Comparison of ENCODE assay signal across 1 cellular context in the genomic region with DNA sequence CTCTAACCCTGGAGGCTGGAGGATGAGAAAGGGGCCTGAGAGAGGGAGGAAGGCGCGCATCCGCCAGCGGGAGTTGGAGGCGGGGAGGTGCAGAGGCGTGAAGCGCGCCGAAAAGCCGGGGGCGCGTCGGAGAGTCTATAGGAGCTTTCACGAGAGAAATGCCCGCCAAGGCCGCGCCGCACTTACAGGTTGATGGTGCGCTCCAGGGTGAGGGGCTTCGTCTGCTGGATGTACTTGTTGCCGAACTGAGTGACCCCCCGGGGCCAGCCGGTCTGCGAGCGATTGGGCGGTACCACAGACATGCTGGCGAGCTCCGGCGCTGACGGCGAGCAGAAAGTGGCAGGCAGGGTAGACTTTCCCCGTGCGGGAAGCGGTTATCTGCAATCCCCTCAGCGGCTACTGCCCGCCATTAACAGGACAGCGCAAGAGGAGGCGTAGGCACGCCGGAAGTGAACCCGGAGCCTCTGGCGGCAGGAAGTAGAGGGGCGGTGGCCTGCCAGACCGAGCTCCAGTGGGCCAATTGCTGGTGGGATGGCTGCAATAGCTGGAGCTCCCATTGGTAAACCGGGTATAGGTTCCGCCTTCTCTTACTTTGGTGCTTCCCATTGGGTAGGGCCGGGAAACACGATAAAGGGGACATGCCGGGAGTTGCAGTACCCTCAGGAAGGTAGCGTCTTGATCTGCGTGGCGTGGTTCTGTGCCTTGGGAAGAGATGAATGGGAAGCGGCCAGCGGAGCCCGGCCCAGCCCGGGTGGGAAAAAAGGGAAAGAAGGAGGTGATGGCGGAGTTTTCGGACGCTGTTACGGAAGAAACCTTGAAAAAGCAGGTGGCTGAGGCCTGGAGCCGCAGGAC.
TF ChIP-seq lines count a peak whose summit lies in the region.

A gene (minus strand): TSS at position 432 of the 852 bp plus-strand sequence. CDS start 130 bp downstream, at position 302.
A gene (plus strand): TSS at position 654 of the 852 bp plus-strand sequence. CDS start 59 bp downstream, at position 713.

TF ChIP-seq in HepG2, 621 proteins besides CTCF, POLR2A, EP300 and RAD21 (continued from another document and continues in another):
- TF ChIP-seq, protein P1, sequence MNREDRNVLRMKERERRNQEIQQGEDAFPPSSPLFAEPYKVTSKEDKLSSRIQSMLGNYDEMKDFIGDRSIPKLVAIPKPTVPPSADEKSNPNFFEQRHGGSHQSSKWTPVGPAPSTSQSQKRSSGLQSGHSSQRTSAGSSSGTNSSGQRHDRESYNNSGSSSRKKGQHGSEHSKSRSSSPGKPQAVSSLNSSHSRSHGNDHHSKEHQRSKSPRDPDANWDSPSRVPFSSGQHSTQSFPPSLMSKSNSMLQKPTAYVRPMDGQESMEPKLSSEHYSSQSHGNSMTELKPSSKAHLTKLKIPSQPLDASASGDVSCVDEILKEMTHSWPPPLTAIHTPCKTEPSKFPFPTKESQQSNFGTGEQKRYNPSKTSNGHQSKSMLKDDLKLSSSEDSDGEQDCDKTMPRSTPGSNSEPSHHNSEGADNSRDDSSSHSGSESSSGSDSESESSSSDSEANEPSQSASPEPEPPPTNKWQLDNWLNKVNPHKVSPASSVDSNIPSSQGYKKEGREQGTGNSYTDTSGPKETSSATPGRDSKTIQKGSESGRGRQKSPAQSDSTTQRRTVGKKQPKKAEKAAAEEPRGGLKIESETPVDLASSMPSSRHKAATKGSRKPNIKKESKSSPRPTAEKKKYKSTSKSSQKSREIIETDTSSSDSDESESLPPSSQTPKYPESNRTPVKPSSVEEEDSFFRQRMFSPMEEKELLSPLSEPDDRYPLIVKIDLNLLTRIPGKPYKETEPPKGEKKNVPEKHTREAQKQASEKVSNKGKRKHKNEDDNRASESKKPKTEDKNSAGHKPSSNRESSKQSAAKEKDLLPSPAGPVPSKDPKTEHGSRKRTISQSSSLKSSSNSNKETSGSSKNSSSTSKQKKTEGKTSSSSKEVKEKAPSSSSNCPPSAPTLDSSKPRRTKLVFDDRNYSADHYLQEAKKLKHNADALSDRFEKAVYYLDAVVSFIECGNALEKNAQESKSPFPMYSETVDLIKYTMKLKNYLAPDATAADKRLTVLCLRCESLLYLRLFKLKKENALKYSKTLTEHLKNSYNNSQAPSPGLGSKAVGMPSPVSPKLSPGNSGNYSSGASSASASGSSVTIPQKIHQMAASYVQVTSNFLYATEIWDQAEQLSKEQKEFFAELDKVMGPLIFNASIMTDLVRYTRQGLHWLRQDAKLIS (CRISPR knock-in tag; IDR thresholded peaks at IDR 0.05), result no peak
- peak; percentile 70; the same call in 1 of the 2 replicates for TF ChIP-seq ZNF709 (CRISPR knock-in tag; IDR thresholded peaks at IDR 0.05)
- TF ChIP-seq ZNF562 (CRISPR knock-in tag; IDR thresholded peaks at IDR 0.05; ENCODE audit: borderline replicate concordance), result no peak
- TF ChIP-seq ZSCAN30 (CRISPR knock-in tag; IDR thresholded peaks at IDR 0.05), result no peak
- TF ChIP-seq SOX5 (CRISPR knock-in tag; IDR thresholded peaks at IDR 0.05; ENCODE audit: borderline replicate concordance), result no peak
- peak; percentile 85 for TF ChIP-seq ZNF337 (CRISPR knock-in tag; IDR thresholded peaks at IDR 0.05; ENCODE audit: borderline replicate concordance, low read depth)
- TF ChIP-seq MAFG (CRISPR knock-in tag; IDR thresholded peaks at IDR 0.05), result no peak
- peak; percentile 87 for TF ChIP-seq ATF1 (CRISPR knock-in tag; IDR thresholded peaks at IDR 0.05)
- TF ChIP-seq ZNF552 (CRISPR knock-in tag; IDR thresholded peaks at IDR 0.05; ENCODE audit: borderline replicate concordance), result 0 out of 2 replicates have a peak, but pooled peaks have one; percentile 23
- TF ChIP-seq KLF16 (CRISPR knock-in tag; IDR thresholded peaks at IDR 0.05), result peak in 1 of 2 experiments; percentile 46; a peak in 2 of 4 replicates
- no peak for TF ChIP-seq ZNF326 (CRISPR knock-in tag; IDR thresholded peaks at IDR 0.05; ENCODE audit: borderline replicate concordance)
- TF ChIP-seq MAF1 (CRISPR knock-in tag; IDR thresholded peaks at IDR 0.05; ENCODE audit: borderline replicate concordance), result peak; percentile 71; the same call in 1 of the 2 replicates
- peak; percentile 81; the same call in 1 of the 2 replicates for TF ChIP-seq ZNF563 (CRISPR knock-in tag; IDR thresholded peaks at IDR 0.05)
- TF ChIP-seq, protein P2, sequence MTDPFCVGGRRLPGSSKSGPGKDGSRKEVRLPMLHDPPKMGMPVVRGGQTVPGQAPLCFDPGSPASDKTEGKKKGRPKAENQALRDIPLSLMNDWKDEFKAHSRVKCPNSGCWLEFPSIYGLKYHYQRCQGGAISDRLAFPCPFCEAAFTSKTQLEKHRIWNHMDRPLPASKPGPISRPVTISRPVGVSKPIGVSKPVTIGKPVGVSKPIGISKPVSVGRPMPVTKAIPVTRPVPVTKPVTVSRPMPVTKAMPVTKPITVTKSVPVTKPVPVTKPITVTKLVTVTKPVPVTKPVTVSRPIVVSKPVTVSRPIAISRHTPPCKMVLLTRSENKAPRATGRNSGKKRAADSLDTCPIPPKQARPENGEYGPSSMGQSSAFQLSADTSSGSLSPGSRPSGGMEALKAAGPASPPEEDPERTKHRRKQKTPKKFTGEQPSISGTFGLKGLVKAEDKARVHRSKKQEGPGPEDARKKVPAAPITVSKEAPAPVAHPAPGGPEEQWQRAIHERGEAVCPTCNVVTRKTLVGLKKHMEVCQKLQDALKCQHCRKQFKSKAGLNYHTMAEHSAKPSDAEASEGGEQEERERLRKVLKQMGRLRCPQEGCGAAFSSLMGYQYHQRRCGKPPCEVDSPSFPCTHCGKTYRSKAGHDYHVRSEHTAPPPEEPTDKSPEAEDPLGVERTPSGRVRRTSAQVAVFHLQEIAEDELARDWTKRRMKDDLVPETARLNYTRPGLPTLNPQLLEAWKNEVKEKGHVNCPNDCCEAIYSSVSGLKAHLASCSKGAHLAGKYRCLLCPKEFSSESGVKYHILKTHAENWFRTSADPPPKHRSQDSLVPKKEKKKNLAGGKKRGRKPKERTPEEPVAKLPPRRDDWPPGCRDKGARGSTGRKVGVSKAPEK (CRISPR knock-in tag; IDR thresholded peaks at IDR 0.05; ENCODE audit: borderline replicate concordance), result no peak
- no peak for TF ChIP-seq STAT5B (CRISPR knock-in tag; IDR thresholded peaks at IDR 0.05)
- TF ChIP-seq NR1H2 (CRISPR knock-in tag; IDR thresholded peaks at IDR 0.05; ENCODE audit: borderline replicate concordance, low read depth), result peak; percentile 37; the same call in 1 of the 2 replicates
- no peak for TF ChIP-seq SIN3B (IDR thresholded peaks at IDR 0.05; ENCODE audit: low read length)
- peak; percentile 98 for TF ChIP-seq ASH2L (IDR thresholded peaks at IDR 0.05; ENCODE audit: insufficient read length, low read depth, low read length)
- TF ChIP-seq, protein P3, sequence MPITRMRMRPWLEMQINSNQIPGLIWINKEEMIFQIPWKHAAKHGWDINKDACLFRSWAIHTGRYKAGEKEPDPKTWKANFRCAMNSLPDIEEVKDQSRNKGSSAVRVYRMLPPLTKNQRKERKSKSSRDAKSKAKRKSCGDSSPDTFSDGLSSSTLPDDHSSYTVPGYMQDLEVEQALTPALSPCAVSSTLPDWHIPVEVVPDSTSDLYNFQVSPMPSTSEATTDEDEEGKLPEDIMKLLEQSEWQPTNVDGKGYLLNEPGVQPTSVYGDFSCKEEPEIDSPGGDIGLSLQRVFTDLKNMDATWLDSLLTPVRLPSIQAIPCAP (CRISPR knock-in tag; IDR thresholded peaks at IDR 0.05; ENCODE audit: low read depth), result no peak
- TF ChIP-seq NRL (CRISPR knock-in tag; IDR thresholded peaks at IDR 0.05; ENCODE audit: borderline replicate concordance), result peak; percentile 89
- TF ChIP-seq, protein P4, sequence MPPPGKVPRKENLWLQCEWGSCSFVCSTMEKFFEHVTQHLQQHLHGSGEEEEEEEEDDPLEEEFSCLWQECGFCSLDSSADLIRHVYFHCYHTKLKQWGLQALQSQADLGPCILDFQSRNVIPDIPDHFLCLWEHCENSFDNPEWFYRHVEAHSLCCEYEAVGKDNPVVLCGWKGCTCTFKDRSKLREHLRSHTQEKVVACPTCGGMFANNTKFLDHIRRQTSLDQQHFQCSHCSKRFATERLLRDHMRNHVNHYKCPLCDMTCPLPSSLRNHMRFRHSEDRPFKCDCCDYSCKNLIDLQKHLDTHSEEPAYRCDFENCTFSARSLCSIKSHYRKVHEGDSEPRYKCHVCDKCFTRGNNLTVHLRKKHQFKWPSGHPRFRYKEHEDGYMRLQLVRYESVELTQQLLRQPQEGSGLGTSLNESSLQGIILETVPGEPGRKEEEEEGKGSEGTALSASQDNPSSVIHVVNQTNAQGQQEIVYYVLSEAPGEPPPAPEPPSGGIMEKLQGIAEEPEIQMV (CRISPR knock-in tag; IDR thresholded peaks at IDR 0.05; ENCODE audit: low read depth), result no peak
- TF ChIP-seq ZNF776 (CRISPR knock-in tag; IDR thresholded peaks at IDR 0.05), result peak; percentile 83
- peak; percentile 54; the same call in 1 of the 2 replicates for TF ChIP-seq GZF1 (CRISPR knock-in tag; IDR thresholded peaks at IDR 0.05)
- no peak for TF ChIP-seq PRPF4 (IDR thresholded peaks at IDR 0.05; ENCODE audit: low read depth, low read length, poor library complexity, severe bottlenecking)
- TF ChIP-seq SMYD3 (CRISPR knock-in tag; IDR thresholded peaks at IDR 0.05), result no peak
- TF ChIP-seq ZNF788 (CRISPR knock-in tag; IDR thresholded peaks at IDR 0.05; ENCODE audit: borderline replicate concordance), result peak; percentile 66; the same call in 1 of the 2 replicates
- TF ChIP-seq ZNF260 (CRISPR knock-in tag; IDR thresholded peaks at IDR 0.05; ENCODE audit: borderline replicate concordance, low read depth), result no peak
- no peak for TF ChIP-seq HNF4A (CRISPR knock-in tag; IDR thresholded peaks at IDR 0.05)
- TF ChIP-seq ZBTB21 (CRISPR knock-in tag; IDR thresholded peaks at IDR 0.05), result no peak
- no peak for TF ChIP-seq TRIM24 (CRISPR knock-in tag; IDR thresholded peaks at IDR 0.05)
- no peak for TF ChIP-seq PCBP1 (IDR thresholded peaks at IDR 0.05; ENCODE audit: borderline replicate concordance, low read depth, low read length)
- no peak; the same call in 1 of the 2 replicates for TF ChIP-seq SMAD3 (CRISPR knock-in tag; IDR thresholded peaks at IDR 0.05)
- TF ChIP-seq ZNF75D (CRISPR knock-in tag; IDR thresholded peaks at IDR 0.05; ENCODE audit: borderline replicate concordance), result no peak
- peak; percentile 22; the same call in 1 of the 2 replicates for TF ChIP-seq ZNF44 (CRISPR knock-in tag; IDR thresholded peaks at IDR 0.05)
- TF ChIP-seq KAT2B (IDR thresholded peaks at IDR 0.05; ENCODE audit: borderline replicate concordance, low read depth, low read length), result no peak
- TF ChIP-seq, protein P5, sequence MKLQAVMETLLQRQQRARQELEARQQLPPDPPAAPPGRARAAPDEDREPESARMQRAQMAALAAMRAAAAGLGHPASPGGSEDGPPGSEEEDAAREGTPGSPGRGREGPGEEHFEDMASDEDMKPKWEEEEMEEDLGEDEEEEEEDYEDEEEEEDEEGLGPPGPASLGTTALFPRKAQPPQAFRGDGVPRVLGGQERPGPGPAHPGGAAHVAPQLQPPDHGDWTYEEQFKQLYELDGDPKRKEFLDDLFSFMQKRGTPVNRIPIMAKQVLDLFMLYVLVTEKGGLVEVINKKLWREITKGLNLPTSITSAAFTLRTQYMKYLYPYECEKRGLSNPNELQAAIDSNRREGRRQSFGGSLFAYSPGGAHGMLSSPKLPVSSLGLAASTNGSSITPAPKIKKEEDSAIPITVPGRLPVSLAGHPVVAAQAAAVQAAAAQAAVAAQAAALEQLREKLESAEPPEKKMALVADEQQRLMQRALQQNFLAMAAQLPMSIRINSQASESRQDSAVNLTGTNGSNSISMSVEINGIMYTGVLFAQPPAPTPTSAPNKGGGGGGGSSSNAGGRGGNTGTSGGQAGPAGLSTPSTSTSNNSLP (IDR thresholded peaks at IDR 0.05; ENCODE audit: low read depth, low read length), result no peak; the same call in 1 of the 2 replicates
- no peak for TF ChIP-seq ARID2 (CRISPR knock-in tag; IDR thresholded peaks at IDR 0.05; ENCODE audit: borderline replicate concordance)
- no peak; the same call in 1 of the 2 replicates for TF ChIP-seq MTA1 (CRISPR knock-in tag; IDR thresholded peaks at IDR 0.05; ENCODE audit: borderline replicate concordance)
- peak; percentile 74; the same call in 1 of the 2 replicates for TF ChIP-seq SAFB2 (CRISPR knock-in tag; IDR thresholded peaks at IDR 0.05; ENCODE audit: borderline replicate concordance, low read depth)
- no peak; the same call in 1 of the 2 replicates for TF ChIP-seq NFKBIZ (CRISPR knock-in tag; IDR thresholded peaks at IDR 0.05)
- TF ChIP-seq, protein P6, sequence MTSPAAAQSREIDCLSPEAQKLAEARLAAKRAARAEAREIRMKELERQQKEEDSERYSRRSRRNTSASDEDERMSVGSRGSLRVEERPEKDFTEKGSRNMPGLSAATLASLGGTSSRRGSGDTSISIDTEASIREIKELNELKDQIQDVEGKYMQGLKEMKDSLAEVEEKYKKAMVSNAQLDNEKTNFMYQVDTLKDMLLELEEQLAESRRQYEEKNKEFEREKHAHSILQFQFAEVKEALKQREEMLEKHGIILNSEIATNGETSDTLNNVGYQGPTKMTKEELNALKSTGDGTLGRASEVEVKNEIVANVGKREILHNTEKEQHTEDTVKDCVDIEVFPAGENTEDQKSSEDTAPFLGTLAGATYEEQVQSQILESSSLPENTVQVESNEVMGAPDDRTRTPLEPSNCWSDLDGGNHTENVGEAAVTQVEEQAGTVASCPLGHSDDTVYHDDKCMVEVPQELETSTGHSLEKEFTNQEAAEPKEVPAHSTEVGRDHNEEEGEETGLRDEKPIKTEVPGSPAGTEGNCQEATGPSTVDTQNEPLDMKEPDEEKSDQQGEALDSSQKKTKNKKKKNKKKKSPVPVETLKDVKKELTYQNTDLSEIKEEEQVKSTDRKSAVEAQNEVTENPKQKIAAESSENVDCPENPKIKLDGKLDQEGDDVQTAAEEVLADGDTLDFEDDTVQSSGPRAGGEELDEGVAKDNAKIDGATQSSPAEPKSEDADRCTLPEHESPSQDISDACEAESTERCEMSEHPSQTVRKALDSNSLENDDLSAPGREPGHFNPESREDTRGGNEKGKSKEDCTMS (CRISPR knock-in tag; conservative IDR thresholded peaks at IDR 0.05), result no peak
- no peak for TF ChIP-seq FOXA1 (IDR thresholded peaks at IDR 0.05)
- TF ChIP-seq FOXA1 (CRISPR knock-in tag; IDR thresholded peaks at IDR 0.05), result no peak; the same call in 1 of the 2 replicates
- no peak for TF ChIP-seq PAF1 (CRISPR knock-in tag; IDR thresholded peaks at IDR 0.05)
- peak; percentile 89 for TF ChIP-seq SP4 (CRISPR knock-in tag; IDR thresholded peaks at IDR 0.05)
- TF ChIP-seq NFIB (CRISPR knock-in tag; IDR thresholded peaks at IDR 0.05; ENCODE audit: borderline replicate concordance), result no peak
- no peak for TF ChIP-seq ZNF383 (CRISPR knock-in tag; IDR thresholded peaks at IDR 0.05; ENCODE audit: borderline replicate concordance)
- TF ChIP-seq CHCHD3 (CRISPR knock-in tag; IDR thresholded peaks at IDR 0.05), result no peak
- TF ChIP-seq ATF7 (IDR thresholded peaks at IDR 0.05), result no peak
- TF ChIP-seq ATF7 (CRISPR knock-in tag; IDR thresholded peaks at IDR 0.05), result no peak
- TF ChIP-seq EHMT2 (IDR thresholded peaks at IDR 0.05; ENCODE audit: borderline replicate concordance, low read depth, low read length), result peak; percentile 30; the same call in 1 of the 2 replicates
- TF ChIP-seq, protein P7, sequence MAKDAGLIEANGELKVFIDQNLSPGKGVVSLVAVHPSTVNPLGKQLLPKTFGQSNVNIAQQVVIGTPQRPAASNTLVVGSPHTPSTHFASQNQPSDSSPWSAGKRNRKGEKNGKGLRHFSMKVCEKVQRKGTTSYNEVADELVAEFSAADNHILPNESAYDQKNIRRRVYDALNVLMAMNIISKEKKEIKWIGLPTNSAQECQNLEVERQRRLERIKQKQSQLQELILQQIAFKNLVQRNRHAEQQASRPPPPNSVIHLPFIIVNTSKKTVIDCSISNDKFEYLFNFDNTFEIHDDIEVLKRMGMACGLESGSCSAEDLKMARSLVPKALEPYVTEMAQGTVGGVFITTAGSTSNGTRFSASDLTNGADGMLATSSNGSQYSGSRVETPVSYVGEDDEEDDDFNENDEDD (CRISPR knock-in tag; IDR thresholded peaks at IDR 0.05; ENCODE audit: borderline replicate concordance), result peak; percentile 91
- TF ChIP-seq TBL1XR1 (IDR thresholded peaks at IDR 0.05; ENCODE audit: borderline replicate concordance, low read length, partially characterized antibody), result peak; percentile 19
